In the genomic region with DNA sequence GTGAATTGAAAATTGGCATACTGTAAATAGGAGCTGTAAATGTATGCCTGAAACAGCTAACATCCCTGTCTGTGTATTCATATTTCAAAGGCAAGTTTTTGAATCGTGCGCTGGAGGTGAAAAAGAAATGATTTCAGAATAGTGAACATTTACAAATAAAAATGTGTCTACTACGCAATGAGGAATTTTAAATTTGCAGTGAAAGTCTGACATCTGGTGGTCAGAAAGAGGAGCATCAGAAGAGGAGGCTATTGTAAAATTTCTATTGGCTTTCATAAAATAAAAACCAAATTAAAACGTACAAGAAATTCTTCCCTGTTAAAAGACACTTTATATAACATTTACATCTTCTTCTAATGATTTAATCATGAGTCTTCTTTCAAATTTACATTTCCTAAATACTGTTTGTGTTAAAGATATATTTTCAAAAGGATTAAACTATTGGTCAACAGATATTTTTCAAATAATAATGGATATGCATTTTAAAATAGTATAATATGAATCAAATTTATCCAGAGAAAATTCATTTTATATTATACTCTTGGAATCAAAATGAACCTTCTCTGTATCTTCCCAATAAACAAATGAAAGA, we compare ENCODE assay signal across 1 cellular context.
TF ChIP-seq lines count a peak whose summit lies in the region.

No MANE protein-coding gene starts in this region.

TF ChIP-seq in K562, 482 proteins besides CTCF, POLR2A, EP300 and RAD21 (continued from another document):
- TF ChIP-seq SNIP1 (IDR thresholded peaks at IDR 0.05; ENCODE audit: low read depth) = no peak
- peak; percentile 31; the same call in 1 of the 2 replicates for TF ChIP-seq SMC3 (conservative IDR thresholded peaks at IDR 0.05; ENCODE audit: insufficient read depth, low read depth, low read length)
